16 cellular contexts compared by ENCODE assay signal in the genomic region with DNA sequence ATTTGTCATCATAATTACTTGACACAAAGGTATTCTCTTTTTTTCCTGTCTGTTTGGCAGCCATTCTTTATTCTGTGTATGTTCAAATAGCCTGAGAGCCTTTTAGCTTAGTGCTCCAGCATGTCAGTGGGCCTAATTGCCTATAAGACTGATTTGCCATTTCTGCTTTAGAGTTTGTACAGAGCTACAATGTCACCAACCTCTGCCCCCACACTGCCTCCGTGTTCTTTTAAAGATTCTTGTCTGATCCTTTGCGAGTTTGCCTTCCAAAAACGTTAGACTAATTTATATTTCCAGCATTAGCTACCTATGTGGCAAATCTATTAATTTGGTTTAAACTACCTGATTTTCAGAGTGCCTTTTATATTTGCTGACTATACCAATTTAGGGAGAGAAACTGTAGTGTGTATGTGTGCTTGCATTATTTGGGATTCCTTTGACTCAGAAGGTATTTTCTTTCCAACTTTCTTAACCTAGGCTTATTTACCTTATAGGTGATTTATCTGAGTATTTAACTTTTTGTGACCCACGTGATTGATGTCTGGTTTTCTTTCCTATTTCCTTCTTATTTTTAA.
DNase-seq lines count a peak whose midpoint lies in the region; ATAC-seq and TF ChIP-seq lines count a peak whose summit lies in the region.
"Had no signal": no experiment of that assay in that cellular context is flagged by ENCODE, and none has a peak within 500 bp of the region (broad histone marks: within the 10 kb centered on the region; RNA-seq: fewer than 3 reads in every experiment).

No MANE protein-coding gene starts in this region.

- H3K27ac ChIP-seq in CD4-positive, CD25-positive, alpha-beta regulatory T cell (ENCODE audit: insufficient read depth, low read length, poor library complexity, severe bottlenecking), result no peak overlapping the region
- H3K27ac ChIP-seq in OCI-LY7 (ENCODE audit: low read depth, low read length, poor library complexity, severe bottlenecking), result no peak overlapping the region
- H3K27ac ChIP-seq: gastrocnemius medialis, left lung, tibial nerve had no signal

- H3K27ac Mint-ChIP-seq in T-helper 2 cell treated with Interferon-gamma antibody and Interleukin-4, amounts not matched to agents 5 μg/mL and 100 μg/mL, for 36 hours, result peak overlapping the region; percentile 43
- H3K27ac Mint-ChIP-seq in CD4-positive, CD25-positive, alpha-beta regulatory T cell, result peak overlapping the region in 2 of 3 donors; percentile 64 to 67
- peak overlapping the region; percentile 91 for H3K27ac Mint-ChIP-seq in activated CD8-positive, alpha-beta T cell treated with anti-CD3 and anti-CD28 coated beads for 36 hours

- peaks cover 12% of the 10 kb centered on the region for H3K36me3 Mint-ChIP-seq in T-helper 2 cell treated with Interferon-gamma antibody and Interleukin-4, amounts not matched to agents 5 μg/mL and 100 μg/mL, for 36 hours (ENCODE audit: low read depth)
- H3K36me3 Mint-ChIP-seq in CD4-positive, CD25-positive, alpha-beta regulatory T cell, result peaks cover 9% of the 10 kb centered on the region
- peaks cover 26% of the 10 kb centered on the region for H3K36me3 Mint-ChIP-seq in activated CD8-positive, alpha-beta T cell treated with anti-CD3 and anti-CD28 coated beads for 36 hours (ENCODE audit: low read depth)

- POLR2A ChIA-PET in activated CD8-positive, alpha-beta T cell treated with anti-CD3 and anti-CD28 coated beads for 36 hours (lab: Charles Lee), result interaction anchor here (0.6 to 1.2 kb wide), 2 partner anchors 8 to 35 kb away, joined by 3 read pairs; no protein-coding TSS in a partner anchor
- POLR2A ChIA-PET in OCI-LY7 (lab: Charles Lee), result interaction anchor here (0.5 to 1.0 kb wide), 3 partner anchors 25 to 120 kb away, joined by 3 to 4 read pairs (median 3); no protein-coding TSS in a partner anchor

- no peak overlapping the region for H3K4me3 ChIP-seq in CD4-positive, CD25-positive, alpha-beta regulatory T cell (ENCODE audit: low read depth, low read length)
- no peak overlapping the region for H3K4me3 ChIP-seq in OCI-LY7 (ENCODE audit: low read depth, low read length, poor library complexity, severe bottlenecking)
- H3K4me3 ChIP-seq: gastrocnemius medialis, left lung, tibial nerve had no signal

- intact Hi-C loops in activated CD8-positive, alpha-beta T cell treated with anti-CD3 and anti-CD28 coated beads for 36 hours (cut with micrococcal nuclease), result loop anchor here (10.0 kb wide), 1 partner anchor 71 kb away; a partner anchor contains a TSS
- intact Hi-C loops in head of caudate nucleus (cut with DNase I), result no loop called here
- intact Hi-C loops in OCI-LY7 (cut with micrococcal nuclease; ENCODE audit: unreplicated experiment), result no loop called here

- H2AFZ ChIP-seq in OCI-LY7 (ENCODE audit: low read length), result no peak overlapping the region

- H3K79me2 ChIP-seq in OCI-LY7 (ENCODE audit: insufficient read depth, low read depth, low read length), result no peaks in the 10 kb centered on the region

- no peaks in the 10 kb centered on the region for H3K36me3 ChIP-seq in CD4-positive, CD25-positive, alpha-beta regulatory T cell (ENCODE audit: control insufficient read depth, insufficient read depth, low read length)
- no peaks in the 10 kb centered on the region for H3K36me3 ChIP-seq in OCI-LY7 (ENCODE audit: insufficient read depth, low read length)
- H3K36me3 ChIP-seq: gastrocnemius medialis, left lung, tibial nerve had no signal

- TF ChIP-seq CTCF in activated CD8-positive, alpha-beta T cell treated with anti-CD3 and anti-CD28 coated beads for 36 hours (IDR thresholded peaks at IDR 0.05), result no peak
- no peak for TF ChIP-seq CTCF in OCI-LY7 (conservative IDR thresholded peaks at IDR 0.05; ENCODE audit: low read length)

- no TSS peak for BruUV-seq in OCI-LY7 (replicated peaks; lab: Mats Ljungman, UMichigan)

- H3K4me1 Mint-ChIP-seq in T-helper 2 cell treated with Interferon-gamma antibody and Interleukin-4, amounts not matched to agents 5 μg/mL and 100 μg/mL, for 36 hours (ENCODE audit: low read depth), result peaks cover 30% of the 10 kb centered on the region
- H3K4me1 Mint-ChIP-seq in CD4-positive, CD25-positive, alpha-beta regulatory T cell, result peaks cover 20 to 62% (median 26%) of the 10 kb centered on the region in 4 donors
- H3K4me1 Mint-ChIP-seq in activated CD8-positive, alpha-beta T cell treated with anti-CD3 and anti-CD28 coated beads for 36 hours (ENCODE audit: low read depth), result peaks cover 62% of the 10 kb centered on the region

- peak overlapping the region; percentile 47 for H3K4me3 Mint-ChIP-seq in T-helper 2 cell treated with Interferon-gamma antibody and Interleukin-4, amounts not matched to agents 5 μg/mL and 100 μg/mL, for 36 hours
- peak overlapping the region in 3 of 4 donors; percentile 28 to 64 (median 45) for H3K4me3 Mint-ChIP-seq in CD4-positive, CD25-positive, alpha-beta regulatory T cell
- peak overlapping the region; percentile 48 for H3K4me3 Mint-ChIP-seq in activated CD8-positive, alpha-beta T cell treated with anti-CD3 and anti-CD28 coated beads for 36 hours

- H3K4me1 ChIP-seq in CD4-positive, CD25-positive, alpha-beta regulatory T cell (ENCODE audit: control insufficient read depth, insufficient read depth, low read length, poor library complexity, severe bottlenecking), result no peaks in the 10 kb centered on the region
- no peaks in the 10 kb centered on the region for H3K4me1 ChIP-seq in OCI-LY7 (ENCODE audit: insufficient read depth, low read length, poor library complexity, severe bottlenecking)
- H3K4me1 ChIP-seq: gastrocnemius medialis, left lung, tibial nerve had no signal

- H3K27me3 ChIP-seq in CD4-positive, CD25-positive, alpha-beta regulatory T cell (ENCODE audit: control insufficient read depth, insufficient read depth, low read length), result no peaks in the 10 kb centered on the region
- H3K27me3 ChIP-seq: gastrocnemius medialis, left lung, tibial nerve had no signal

- no peak overlapping the region for H3K4me2 ChIP-seq in OCI-LY7 (ENCODE audit: low read length)

- no peaks in the 10 kb centered on the region for H3K27me3 Mint-ChIP-seq in T-helper 2 cell treated with Interferon-gamma antibody and Interleukin-4, amounts not matched to agents 5 μg/mL and 100 μg/mL, for 36 hours (ENCODE audit: low read depth)
- no peaks in the 10 kb centered on the region for H3K27me3 Mint-ChIP-seq in CD4-positive, CD25-positive, alpha-beta regulatory T cell
- H3K27me3 Mint-ChIP-seq in activated CD8-positive, alpha-beta T cell treated with anti-CD3 and anti-CD28 coated beads for 36 hours, result no peaks in the 10 kb centered on the region

- no peaks in the 10 kb centered on the region for H4K20me1 ChIP-seq in OCI-LY7 (ENCODE audit: insufficient read depth, low read length)

- ATAC-seq in CD4-positive, CD25-positive, alpha-beta regulatory T cell (ENCODE audit: low read depth in 2 of 2), result no peak
- ATAC-seq in activated CD8-positive, alpha-beta T cell treated with anti-CD3 and anti-CD28 coated beads for 36 hours, result no peak
- ATAC-seq: gastrocnemius medialis, left lung had no signal

- H3K9me3 ChIP-seq in CD4-positive, CD25-positive, alpha-beta regulatory T cell (ENCODE audit: control insufficient read depth in 2 of 2, low read length in 2 of 2), result no peaks in the 10 kb centered on the region
- no peaks in the 10 kb centered on the region for H3K9me3 ChIP-seq in OCI-LY7 (ENCODE audit: low read length)
- H3K9me3 ChIP-seq: gastrocnemius medialis had no signal

- CTCF ChIA-PET in activated CD8-positive, alpha-beta T cell treated with anti-CD3 and anti-CD28 coated beads for 36 hours (lab: Charles Lee), result interaction anchor here (1.1 kb wide), 1 partner anchor 117 kb away, joined by 3 read pairs; no protein-coding TSS in a partner anchor
- CTCF ChIA-PET in OCI-LY7 (lab: Charles Lee; ENCODE audit: unreplicated experiment), result no interaction called here

- no peak for DNase-seq in T-helper 2 cell treated with Interferon-gamma antibody and Interleukin-4, amounts not matched to agents 5 μg/mL and 100 μg/mL, for 36 hours (ENCODE audit: low spot score)
- DNase-seq in T-helper 2 cell (no peak), head of caudate nucleus (peak in 27 of 42 donors; percentile 14 to 78 (median 39)), kidney tubule cell (ENCODE audit: low spot score) (no peak), OCI-LY7 (ENCODE audit: low spot score) (no peak), iPS-NIHi11 (ENCODE audit: low spot score) (no peak)
- DNase-seq in CD4-positive, CD25-positive, alpha-beta regulatory T cell, result no peak
- no peak for DNase-seq in activated CD8-positive, alpha-beta T cell treated with anti-CD3 and anti-CD28 coated beads for 36 hours
- DNase-seq: activated naive CD4-positive, alpha-beta T cell; C1 segment of cervical spinal cord; DMS153; gastrocnemius medialis; left lung; NCI-H1694; NCI-H345 had no signal

- H3K9me3 Mint-ChIP-seq in T-helper 2 cell treated with Interferon-gamma antibody and Interleukin-4, amounts not matched to agents 5 μg/mL and 100 μg/mL, for 36 hours, result peaks cover 7% of the 10 kb centered on the region
- peaks cover 0 to 6% (median under 1%) of the 10 kb centered on the region in 7 donors for H3K9me3 Mint-ChIP-seq in CD4-positive, CD25-positive, alpha-beta regulatory T cell
- peaks cover 11% of the 10 kb centered on the region for H3K9me3 Mint-ChIP-seq in activated CD8-positive, alpha-beta T cell treated with anti-CD3 and anti-CD28 coated beads for 36 hours

- no peaks in the 10 kb centered on the region for H3K9me2 ChIP-seq in OCI-LY7 (ENCODE audit: insufficient read depth, low read length)

Comparison
In these comparisons a context has a peak if more than half of its experiments do, and no peak if none do; other contexts are left out.
1. DNase-seq: peak in head of caudate nucleus (27 of 42); none in T-helper 2 cell treated with Interferon-gamma antibody and Interleukin-4, amounts not matched to agents 5 μg/mL and 100 μg/mL, for 36 hours (single experiment), T-helper 2 cell (0 of 5), CD4-positive, CD25-positive, alpha-beta regulatory T cell (0 of 3), activated CD8-positive, alpha-beta T cell treated with anti-CD3 and anti-CD28 coated beads for 36 hours (single experiment), kidney tubule cell (single experiment), OCI-LY7 (single experiment) and iPS-NIHi11 (single experiment).
2. Peak in every context shown above with its lines, with median percentiles within 50 percentile points of each other: H3K27ac Mint-ChIP-seq and H3K4me3 Mint-ChIP-seq.